28 cellular contexts compared by ENCODE assay signal in genomic region chr1:78549366-78549765, GRCh38. TPM values are rescaled to one million over a fixed set of nuclear protein-coding genes. Genes with fewer than 3 reads are reported as not detected.
"Had no signal": no experiment of that assay in that cellular context is flagged by ENCODE, and none has a peak within 500 bp of the region (broad histone marks: within the 10 kb centered on the region; RNA-seq: fewer than 3 reads in every experiment).

No MANE protein-coding gene starts in this region.

- H3K27ac ChIP-seq: neutrophil, parathyroid adenoma, psoas muscle, right lobe of liver, sigmoid colon, stomach, thoracic aorta, thyroid gland, tibial nerve, upper lobe of left lung, vagina had no signal

- H3K27me3 Mint-ChIP-seq: natural killer cell treated with Interleukin-12 subunit alpha and Interleukin-12 subunit beta and Interleukin-15 and Interleukin-18, amount 100 ng/mL, for 72 hours; progenitor cell of endocrine pancreas; stimulated activated naive B cell treated with anti-CD40 and anti-IgM and Interleukin-4, amounts not matched to agents 10 μg/mL and 1 μg/mL and 100 μg/mL, for 72 hours had no signal

- H3K9me3 ChIP-seq: neutrophil, psoas muscle, thyroid gland had no signal

- H3K36me3 Mint-ChIP-seq: stimulated activated effector memory CD8-positive, alpha-beta T cell treated with anti-CD3 and anti-CD28 coated beads, Interleukin-12 subunit alpha, Interleukin-12 subunit beta, amount 100 ng/mL, for 72 hours had no signal

- H3K9me3 Mint-ChIP-seq: stimulated activated naive CD8-positive, alpha-beta T cell treated with anti-CD3 and anti-CD28 coated beads, Interleukin-15, Interleukin-2, amounts not matched to agents 100 ng/mL and 50 ng/mL, for 24 hours had no signal

- DNase-seq: nephron progenitor cell; nucleus accumbens; posterior cingulate gyrus; psoas muscle; right cardiac atrium; right lobe of liver; sigmoid colon; small intestine; stimulated activated CD4-positive, alpha-beta T cell treated with anti-CD3 and anti-CD28 coated beads, Interleukin-15, amount 100 ng/mL, for 24 hours; stimulated activated CD4-positive, alpha-beta T cell treated with anti-CD3 and anti-CD28 coated beads, Interleukin-2, amount 100 ng/mL, for 24 hours; stimulated activated CD4-positive, alpha-beta T cell treated with anti-CD3 and anti-CD28 coated beads, Interleukin-2, amount 100 ng/mL, for 48 hours; stimulated activated CD4-positive, alpha-beta T cell treated with anti-CD3 and anti-CD28 coated beads, Interleukin-4, amount 100 ng/mL, for 24 hours; stimulated activated naive B cell treated with anti-CD40 and anti-IgM and Interleukin-4, amounts not matched to agents 10 μg/mL and 1 μg/mL and 100 μg/mL, for 72 hours; stimulated activated naive CD4-positive, alpha-beta T cell treated with Interleukin-2 at 50 U/mL for 16 hours; stomach; thyroid gland; trophoblast cell; upper lobe of left lung had no signal

- H3K4me3 ChIP-seq: psoas muscle, right lobe of liver, sigmoid colon, stomach, thoracic aorta, thyroid gland, tibial nerve, upper lobe of left lung, vagina had no signal

- H3K4me1 Mint-ChIP-seq: nephron progenitor cell; neural crest cell; stimulated activated effector memory CD8-positive, alpha-beta T cell treated with anti-CD3 and anti-CD28 coated beads, Interleukin-12 subunit alpha, Interleukin-12 subunit beta, amount 100 ng/mL, for 72 hours; stimulated activated naive B cell treated with anti-CD40 and anti-IgM and Interleukin-4, amounts not matched to agents 10 μg/mL and 1 μg/mL and 100 μg/mL, for 72 hours had no signal

- H3K27ac Mint-ChIP-seq: natural killer cell treated with Interleukin-12 subunit alpha and Interleukin-12 subunit beta and Interleukin-15 and Interleukin-18, amount 100 ng/mL, for 72 hours; nephron progenitor cell; progenitor cell of endocrine pancreas; stimulated activated effector memory CD8-positive, alpha-beta T cell treated with anti-CD3 and anti-CD28 coated beads, Interleukin-12 subunit alpha, Interleukin-12 subunit beta, amount 100 ng/mL, for 72 hours; stimulated activated naive B cell treated with anti-CD40 and anti-IgM and Interleukin-4, amounts not matched to agents 10 μg/mL and 1 μg/mL and 100 μg/mL, for 72 hours; stimulated activated naive CD8-positive, alpha-beta T cell treated with anti-CD3 and anti-CD28 coated beads, Interleukin-15, Interleukin-2, amounts not matched to agents 100 ng/mL and 50 ng/mL, for 24 hours had no signal

- H3K36me3 ChIP-seq: neutrophil, right lobe of liver, sigmoid colon, stomach, thoracic aorta, thyroid gland, tibial nerve, upper lobe of left lung, vagina had no signal

- H3K27me3 ChIP-seq: neutrophil, right lobe of liver, sigmoid colon, stomach, thyroid gland, tibial nerve, upper lobe of left lung, vagina had no signal

- H3K4me3 Mint-ChIP-seq: natural killer cell treated with Interleukin-12 subunit alpha and Interleukin-12 subunit beta and Interleukin-15 and Interleukin-18, amount 100 ng/mL, for 72 hours; nephron progenitor cell; neural crest cell; stimulated activated effector memory CD8-positive, alpha-beta T cell treated with anti-CD3 and anti-CD28 coated beads, Interleukin-12 subunit alpha, Interleukin-12 subunit beta, amount 100 ng/mL, for 72 hours; stimulated activated naive B cell treated with anti-CD40 and anti-IgM and Interleukin-4, amounts not matched to agents 10 μg/mL and 1 μg/mL and 100 μg/mL, for 72 hours; stimulated activated naive CD8-positive, alpha-beta T cell treated with anti-CD3 and anti-CD28 coated beads, Interleukin-15, Interleukin-2, amounts not matched to agents 100 ng/mL and 50 ng/mL, for 24 hours had no signal

RNA-seq across cellular contexts. Expression of gene PTGFR, which starts 58.6 kb away (rescaled TPM):
- total RNA-seq: natural killer cell treated with Interleukin-12 subunit alpha and Interleukin-12 subunit beta and Interleukin-15 and Interleukin-18, amount 100 ng/mL, for 72 hours; progenitor cell of endocrine pancreas had no signal
